Comparison of ENCODE assay signal across 18 cellular contexts in the genomic region with DNA sequence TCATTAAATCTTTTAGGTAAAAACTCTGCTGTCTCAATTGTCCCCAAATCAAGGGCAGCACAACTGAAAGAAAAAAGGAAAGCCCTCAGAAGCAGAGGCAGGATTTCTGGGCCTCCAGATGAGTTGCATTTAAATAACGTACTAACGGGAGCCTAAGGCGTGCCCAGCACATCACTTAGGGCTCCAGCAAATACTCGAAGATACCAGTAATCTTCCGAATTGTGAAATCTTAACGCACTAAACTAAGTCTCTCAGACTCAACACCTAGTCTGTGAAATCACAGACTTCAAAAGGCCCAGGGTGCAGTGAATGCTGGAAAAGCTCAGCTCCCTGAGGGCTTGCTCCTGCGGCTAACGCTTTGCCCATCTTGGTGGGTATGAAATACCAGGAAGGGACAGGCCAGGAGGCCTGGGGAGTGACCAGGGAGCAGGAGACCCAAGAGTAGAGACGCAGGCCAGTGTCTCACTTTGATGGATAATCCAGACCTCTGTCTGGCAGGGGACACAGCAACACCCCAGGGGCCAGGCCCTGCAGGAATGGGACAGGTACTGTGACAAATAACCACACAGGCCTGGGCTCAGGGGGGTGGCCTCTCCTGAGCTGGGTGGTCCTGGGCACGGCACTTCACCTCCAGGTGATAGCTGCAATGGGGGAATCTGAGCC. TPM values are rescaled to one million over a fixed set of nuclear protein-coding genes. Genes with fewer than 3 reads are reported as not detected.
DNase-seq lines count a peak whose midpoint lies in the region; ATAC-seq, FAIRE-seq and TF ChIP-seq lines count a peak whose summit lies in the region.
"Had no signal": no experiment of that assay in that cellular context is flagged by ENCODE, and none has a peak within 500 bp of the region (broad histone marks: within the 10 kb centered on the region; RNA-seq: fewer than 3 reads in every experiment).

No MANE protein-coding gene starts in this region.

- DNase-seq in body of pancreas: peak in 1 of 4 donors; percentile 15
- peak; percentile 61 for DNase-seq in kidney
- peak; percentile 65 for DNase-seq in spleen
- no peak for DNase-seq in NCI-H2029 (lab: John Stamatoyannopoulos, UW)
- DNase-seq in NCI-H524 (lab: John Stamatoyannopoulos, UW): no peak
- DNase-seq: activated CD4-positive, alpha-beta T cell treated with anti-CD3 and anti-CD28 coated beads, Interleukin-2, amount 50 U/mL, for 4 hours; CD4-positive, CD25-positive, alpha-beta regulatory T cell; HFFc6; Kasumi-1; NCI-H187; nucleus accumbens; SIG-M5; T1000 had no signal

- intact Hi-C loops in body of pancreas (cut with DNase I): no loop called here
- intact Hi-C loops in kidney (cut with DNase I): no loop called here
- intact Hi-C loops in spleen (cut with DNase I; ENCODE audit: low total_unique reads): no loop called here

- H3K9ac ChIP-seq in KMS-11: peak overlapping the region; percentile 49; the same call in 1 of the 2 replicates
- H3K9ac ChIP-seq in kidney (ENCODE audit: low read length in 2 of 2): peak overlapping the region in 1 of 2 donors; percentile 9

- peak overlapping the region; percentile 77; the same call in 1 of the 2 replicates for H3K4me2 ChIP-seq in KMS-11

- H3K36me3 ChIP-seq in KMS-11 (ENCODE audit: insufficient read depth) (no peaks in the 10 kb centered on the region), body of pancreas (replicated peaks in 1 of 2; ENCODE audit: insufficient read depth in 1 of 2, low read depth in 2 of 2) (peaks cover 0 to 18% of the 10 kb centered on the region in 2 donors), kidney (ENCODE audit: control insufficient read depth in 1 of 2, insufficient read depth in 2 of 2, low read length in 2 of 2) (peaks cover 11 to 15% of the 10 kb centered on the region in 2 donors), spleen (peaks cover 0 to 35% (median 23%) of the 10 kb centered on the region in 6 donors)

- no peak overlapping the region for H3K27ac Mint-ChIP-seq in stimulated activated memory B cell treated with anti-CD40 and anti-IgM and Interleukin-4, amounts not matched to agents 10 μg/mL and 1 μg/mL and 100 μg/mL, for 72 hours

- no peak overlapping the region for H3K4me3 Mint-ChIP-seq in stimulated activated memory B cell treated with anti-CD40 and anti-IgM and Interleukin-4, amounts not matched to agents 10 μg/mL and 1 μg/mL and 100 μg/mL, for 72 hours
- H3K4me3 Mint-ChIP-seq: CD4-positive, CD25-positive, alpha-beta regulatory T cell; HFFc6 had no signal

- H3K36me3 Mint-ChIP-seq in stimulated activated memory B cell treated with anti-CD40 and anti-IgM and Interleukin-4, amounts not matched to agents 10 μg/mL and 1 μg/mL and 100 μg/mL, for 72 hours: no peaks in the 10 kb centered on the region

- H3K27me3 Mint-ChIP-seq in stimulated activated memory B cell treated with anti-CD40 and anti-IgM and Interleukin-4, amounts not matched to agents 10 μg/mL and 1 μg/mL and 100 μg/mL, for 72 hours: no peaks in the 10 kb centered on the region
- H3K27me3 Mint-ChIP-seq: CD4-positive, CD25-positive, alpha-beta regulatory T cell had no signal

- peaks cover 54% of the 10 kb centered on the region for H3K4me1 ChIP-seq in KMS-11 (ENCODE audit: low read depth, poor library complexity, severe bottlenecking)
- peaks cover 99% of the 10 kb centered on the region for H3K4me1 ChIP-seq in body of pancreas
- H3K4me1 ChIP-seq in kidney (ENCODE audit: control insufficient read depth in 1 of 2, insufficient read depth in 1 of 2, low read depth in 1 of 2, low read length in 2 of 2): peaks cover 46 to 53% of the 10 kb centered on the region in 2 donors
- peaks cover 26 to 81% (median 53%) of the 10 kb centered on the region in 6 donors for H3K4me1 ChIP-seq in spleen

- ATAC-seq in body of pancreas: no peak
- no peak for ATAC-seq in stimulated activated memory B cell treated with anti-CD40 and anti-IgM and Interleukin-4, amounts not matched to agents 10 μg/mL and 1 μg/mL and 100 μg/mL, for 72 hours

- no peak overlapping the region for H3K4me3 ChIP-seq in KMS-11 (IDR thresholded peaks at IDR 0.05; ENCODE audit: insufficient read depth, low read depth, low read length)
- no peak overlapping the region for H3K4me3 ChIP-seq in body of pancreas
- H3K4me3 ChIP-seq in kidney (ENCODE audit: low read length in 2 of 2): no peak overlapping the region
- no peak overlapping the region for H3K4me3 ChIP-seq in spleen
- H3K4me3 ChIP-seq: ascending aorta, dorsolateral prefrontal cortex had no signal

- H3K4me1 Mint-ChIP-seq in stimulated activated memory B cell treated with anti-CD40 and anti-IgM and Interleukin-4, amounts not matched to agents 10 μg/mL and 1 μg/mL and 100 μg/mL, for 72 hours: peaks cover 13% of the 10 kb centered on the region

- H3K9me3 Mint-ChIP-seq in stimulated activated memory B cell treated with anti-CD40 and anti-IgM and Interleukin-4, amounts not matched to agents 10 μg/mL and 1 μg/mL and 100 μg/mL, for 72 hours: no peaks in the 10 kb centered on the region
- H3K9me3 Mint-ChIP-seq: CD4-positive, CD25-positive, alpha-beta regulatory T cell; HFFc6 had no signal

- 47 to 49% methylated on average over 10 of the region's 10 CpGs for WGBS in body of pancreas, 2 donors
- WGBS in spleen, 5 donors: 89 to 97% (median 90%) methylated on average over 10 of the region's 10 CpGs

- H3K27ac ChIP-seq in KMS-11 (peak overlapping the region; percentile 87), body of pancreas (peak overlapping the region in 3 of 4 donors; percentile 60 to 72 (median 66)), kidney (ENCODE audit: low read depth in 2 of 2, low read length in 2 of 2) (peak overlapping the region in 1 of 2 donors; percentile 27), spleen (no peak overlapping the region)

- no peak for FAIRE-seq in kidney (lab: Jason Lieb, UNC)

- H3K27me3 ChIP-seq in KMS-11 (ENCODE audit: insufficient read depth, low read depth) (no peaks in the 10 kb centered on the region), body of pancreas (no peaks in the 10 kb centered on the region), spleen (replicated peaks in 1 of 7) (no peaks in the 10 kb centered on the region)
- H3K27me3 ChIP-seq: ascending aorta, dorsolateral prefrontal cortex had no signal

- TF ChIP-seq CTCF in KMS-11 (conservative IDR thresholded peaks at IDR 0.05; ENCODE audit: low read depth, low read length): no peak
- no peak for TF ChIP-seq CTCF in body of pancreas (IDR thresholded peaks at IDR 0.05)
- no peak for TF ChIP-seq CTCF in kidney (IDR thresholded peaks at IDR 0.05; ENCODE audit: borderline replicate concordance, extremely low read depth, insufficient read depth)
- no peak for TF ChIP-seq CTCF in spleen (IDR thresholded peaks at IDR 0.05 in 8 of 11, conservative IDR thresholded peaks at IDR 0.05 in 3 of 11)

- TF ChIP-seq POLR2A in body of pancreas (IDR thresholded peaks at IDR 0.05) (no peak), spleen (IDR thresholded peaks at IDR 0.05) (no peak)

- no peaks in the 10 kb centered on the region for H3K9me3 ChIP-seq in body of pancreas
- H3K9me3 ChIP-seq in kidney (ENCODE audit: control insufficient read depth in 1 of 2, low read length in 2 of 2): no peaks in the 10 kb centered on the region
- H3K9me3 ChIP-seq in spleen: no peaks in the 10 kb centered on the region
- H3K9me3 ChIP-seq: ascending aorta had no signal

- no peak overlapping the region for H2AFZ ChIP-seq in KMS-11 (ENCODE audit: low read depth)

- peaks cover 13% of the 10 kb centered on the region; the same call in 1 of the 2 replicates for H3K79me2 ChIP-seq in KMS-11 (ENCODE audit: insufficient read depth, low read depth)

- H4K20me1 ChIP-seq in KMS-11 (ENCODE audit: insufficient read depth): no peaks in the 10 kb centered on the region

RNA-seq across cellular contexts. Expression of gene RRBP1, which starts 36.4 kb away (rescaled TPM):
- total RNA-seq in body of pancreas (100 to 1,000 TPM; 313 to 511 TPM), kidney (231 TPM), spleen (100 to 1,000 TPM in 6 of 7 donors, 10 to 100 TPM in 1; 78.8 to 164 (median 122) TPM)
- polyA plus RNA-seq in kidney (ENCODE audit: insufficient read depth, low read depth, low replicate concordance) (83.4 TPM), spleen (10 to 100 TPM; 17.0 to 27.3 (median 21.7) TPM)

RNA-seq across cellular contexts. Expression of gene BANF2, which starts 54.1 kb away (rescaled TPM):
- 1 to 10 TPM in 1 of 2 donors, not detected in 1; 4.0 TPM for total RNA-seq in body of pancreas
- not detected for total RNA-seq in kidney
- not detected for polyA plus RNA-seq in kidney (ENCODE audit: insufficient read depth, low read depth, low replicate concordance)
- not detected for total RNA-seq in spleen
- not detected for polyA plus RNA-seq in spleen
- total RNA-seq: ascending aorta; CD4-positive, CD25-positive, alpha-beta regulatory T cell; Daoy; dorsolateral prefrontal cortex; HFFc6 had no signal
- polyA plus RNA-seq: CD4-positive, CD25-positive, alpha-beta regulatory T cell had no signal

Comparison
In these comparisons a context has a peak if more than half of its experiments do, and no peak if none do; other contexts are left out.
1. H3K27ac ChIP-seq: peak in KMS-11 (single experiment) and body of pancreas (3 of 4); none in spleen (0 of 8).
2. DNase-seq: peak in kidney (single experiment) and spleen (single experiment); none in NCI-H2029 (single experiment) and NCI-H524 (0 of 2).